9 cellular contexts compared by ENCODE assay signal in the genomic region with DNA sequence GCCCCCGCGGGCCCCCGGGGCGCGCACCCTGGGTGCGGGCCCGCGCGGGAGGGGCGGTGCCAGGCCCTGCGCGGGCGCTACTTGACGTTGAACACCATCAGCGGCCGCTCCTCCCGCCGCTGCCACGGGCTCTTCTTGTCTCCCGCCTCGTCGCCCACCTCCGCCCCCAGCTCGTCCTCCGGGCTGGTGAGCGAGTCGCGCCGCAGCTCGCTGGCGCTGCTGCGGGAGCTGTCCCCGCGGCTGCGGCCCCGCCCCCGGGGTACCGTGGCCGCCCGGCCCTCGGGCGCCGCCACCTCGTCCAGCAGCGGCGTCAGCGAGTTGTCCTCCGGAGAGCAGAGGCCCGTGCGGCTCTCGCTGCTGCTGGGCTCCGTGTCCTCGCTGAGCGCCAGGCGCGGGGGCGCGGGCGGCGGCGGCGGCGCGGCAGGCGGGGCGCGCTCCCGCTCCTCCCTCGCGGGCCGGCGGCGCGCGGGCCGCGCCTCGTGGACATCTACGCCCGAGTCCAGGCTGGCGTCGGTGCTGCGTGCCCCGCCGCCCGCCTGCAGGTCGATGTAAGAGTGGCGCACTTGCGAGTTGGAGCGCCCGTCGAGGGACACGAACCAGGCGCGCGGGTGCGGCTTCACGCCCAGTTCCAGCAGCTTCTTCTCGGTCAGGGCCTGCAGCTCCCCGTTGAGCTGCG. TPM values are rescaled to one million over a fixed set of nuclear protein-coding genes. Genes with fewer than 3 reads are reported as not detected.
DNase-seq lines count a peak whose midpoint lies in the region; ATAC-seq and TF ChIP-seq lines count a peak whose summit lies in the region.
"Had no signal": no experiment of that assay in that cellular context is flagged by ENCODE, and none has a peak within 500 bp of the region (broad histone marks: within the 10 kb centered on the region; RNA-seq: fewer than 3 reads in every experiment).

No MANE protein-coding gene starts in this region.

- H3K79me2 ChIP-seq in hepatocyte = no peaks in the 10 kb centered on the region

- no peaks in the 10 kb centered on the region for H3K27me3 Mint-ChIP-seq in activated T-cell treated with anti-CD3 and anti-CD28 coated beads, Interleukin-2, amount 50 U/mL, for 4 hours (ENCODE audit: low read depth)

- peak overlapping the region; percentile 77 for H3K4me2 ChIP-seq in hepatocyte

- H3K9me2 ChIP-seq in hepatocyte (replicated peaks; ENCODE audit: insufficient read depth) = no peaks in the 10 kb centered on the region

- TF ChIP-seq POLR2A in stomach (IDR thresholded peaks at IDR 0.05) (no peak), tibial nerve (IDR thresholded peaks at IDR 0.05) (no peak)

- H3K9me3 ChIP-seq in hepatocyte (ENCODE audit: low read depth) (no peaks in the 10 kb centered on the region), stomach (no peaks in the 10 kb centered on the region), tibial nerve (no peaks in the 10 kb centered on the region)

- no peak for TF ChIP-seq CTCF in hepatocyte (IDR thresholded peaks at IDR 0.05; ENCODE audit: poor library complexity)
- TF ChIP-seq CTCF in stomach (IDR thresholded peaks at IDR 0.05) = no peak
- TF ChIP-seq CTCF in tibial nerve (IDR thresholded peaks at IDR 0.05) = no peak

- peak; percentile 12 for DNase-seq in NOMO-1 treated with DMSO at 0.1 percent for 48 hours (lab: John Stamatoyannopoulos, UW; ENCODE audit: unreplicated experiment)
- DNase-seq in NOMO-1 treated with dmso at 0.1 percent for 144 hours (lab: John Stamatoyannopoulos, UW; ENCODE audit: unreplicated experiment) = no peak
- no peak for DNase-seq in activated T-cell treated with anti-CD3 and anti-CD28 coated beads, Interleukin-2, amount 50 U/mL, for 4 hours
- DNase-seq in hepatocyte (ENCODE audit: low spot score) = peak; percentile 73
- peak; percentile 46 for DNase-seq in stomach
- no peak for DNase-seq in tibial nerve (ENCODE audit: low spot score in 2 of 2)
- DNase-seq in putamen (ENCODE audit: low spot score) = no peak
- DNase-seq: stimulated activated naive B cell treated with anti-CD40 and anti-IgM and Interleukin-4, amounts not matched to agents 10 μg/mL and 1 μg/mL and 100 μg/mL, for 72 hours had no signal

- no peaks in the 10 kb centered on the region for H3K36me3 ChIP-seq in hepatocyte (replicated peaks; ENCODE audit: insufficient read depth, low read depth)
- H3K36me3 ChIP-seq in stomach = peaks cover 38 to 45% (median 44%) of the 10 kb centered on the region in 4 donors
- peaks cover 0 to 48% (median 4%) of the 10 kb centered on the region in 3 donors for H3K36me3 ChIP-seq in tibial nerve

- intact Hi-C loops in stomach (cut with DNase I; ENCODE audit: low total_unique reads) = no loop called here

- no peak for TF ChIP-seq EP300 in stomach (IDR thresholded peaks at IDR 0.05)
- TF ChIP-seq EP300 in tibial nerve (IDR thresholded peaks at IDR 0.05) = no peak

- no peaks in the 10 kb centered on the region for H3K9me3 Mint-ChIP-seq in activated T-cell treated with anti-CD3 and anti-CD28 coated beads, Interleukin-2, amount 50 U/mL, for 4 hours
- H3K9me3 Mint-ChIP-seq: stimulated activated naive B cell treated with anti-CD40 and anti-IgM and Interleukin-4, amounts not matched to agents 10 μg/mL and 1 μg/mL and 100 μg/mL, for 72 hours had no signal

- H3K27ac ChIP-seq in hepatocyte = no peak overlapping the region
- peak overlapping the region in 1 of 5 donors; percentile 67 for H3K27ac ChIP-seq in stomach
- H3K27ac ChIP-seq in tibial nerve = peak overlapping the region in 2 of 4 donors; percentile 45 to 72

- no peaks in the 10 kb centered on the region for H3K36me3 Mint-ChIP-seq in activated T-cell treated with anti-CD3 and anti-CD28 coated beads, Interleukin-2, amount 50 U/mL, for 4 hours (ENCODE audit: insufficient read depth)

- H3K4me1 ChIP-seq in hepatocyte (ENCODE audit: insufficient read depth) (peaks cover 4% of the 10 kb centered on the region), stomach (peaks cover 0 to 19% (median 6%) of the 10 kb centered on the region in 4 donors), tibial nerve (no peaks in the 10 kb centered on the region)

- ATAC-seq in activated T-cell treated with anti-CD3 and anti-CD28 coated beads, Interleukin-2, amount 50 U/mL, for 4 hours = peak; percentile 29 to 32
- ATAC-seq in HG02870 (IDR thresholded peaks at IDR 0.05; ENCODE audit: unreplicated experiment) = no peak

- 19% methylated on average over 23 of the region's 101 CpGs for WGBS in hepatocyte (ENCODE audit: low lambda C conversion rate, missing lambda C conversion rate)
- 19 to 43% (median 24%) methylated on average over 14 to 101 of the region's 101 CpGs for WGBS in stomach, 5 donors
- 61 to 75% methylated on average over 4 to 56 of the region's 101 CpGs for WGBS in tibial nerve, 2 donors

- no peaks in the 10 kb centered on the region for H4K20me1 ChIP-seq in hepatocyte (ENCODE audit: insufficient read depth, poor library complexity, severe bottlenecking)

- no peak overlapping the region for H3K4me3 ChIP-seq in hepatocyte
- peak overlapping the region; percentile 42 to 50 (median 46) for H3K4me3 ChIP-seq in stomach
- peak overlapping the region in 2 of 4 donors; percentile 40 to 51 for H3K4me3 ChIP-seq in tibial nerve

- peak overlapping the region; percentile 58 for H3K4me3 Mint-ChIP-seq in activated T-cell treated with anti-CD3 and anti-CD28 coated beads, Interleukin-2, amount 50 U/mL, for 4 hours

- H3K27me3 ChIP-seq in hepatocyte (no peaks in the 10 kb centered on the region), stomach (peaks cover 0 to 10% (median 0%) of the 10 kb centered on the region in 3 donors), tibial nerve (no peaks in the 10 kb centered on the region)

- no peak overlapping the region for H2AFZ ChIP-seq in hepatocyte

- peaks cover 5% of the 10 kb centered on the region for H3K4me1 Mint-ChIP-seq in activated T-cell treated with anti-CD3 and anti-CD28 coated beads, Interleukin-2, amount 50 U/mL, for 4 hours (ENCODE audit: low read depth)

RNA-seq across cellular contexts. Expression of a gene that starts 8.7 kb away (rescaled TPM):
- 10 to 100 TPM; 32.0 to 39.5 (median 36.5) TPM for total RNA-seq in activated T-cell treated with anti-CD3 and anti-CD28 coated beads, Interleukin-2, amount 50 U/mL, for 4 hours
- 210 and 299 TPM in 2 replicates for total RNA-seq in hepatocyte
- 785 and 828 TPM in 2 replicates for polyA plus RNA-seq in hepatocyte
- total RNA-seq in stomach = 100 to 1,000 TPM; 104 to 644 (median 239) TPM
- 100 to 1,000 TPM in 1 of 3 donors, 10 to 100 TPM in 2; 31.8 to 189 (median 78.9) TPM for polyA plus RNA-seq in stomach
- total RNA-seq in tibial nerve = 100 to 1,000 TPM; 159 to 223 (median 188) TPM

RNA-seq across cellular contexts. Expression of a gene that starts 9.9 kb away (rescaled TPM):
- under 1 TPM; 0.24 to 0.33 (median 0.27) TPM for total RNA-seq in activated T-cell treated with anti-CD3 and anti-CD28 coated beads, Interleukin-2, amount 50 U/mL, for 4 hours
- total RNA-seq in hepatocyte (12.8 and 13.9 TPM in 2 replicates), stomach (1 to 10 TPM in 2 of 5 donors, not detected in 3; 2.0 to 5.4 TPM), tibial nerve (1 to 10 TPM; 1.0 to 8.1 (median 5.2) TPM)
- polyA plus RNA-seq in hepatocyte (19.4 and 22.8 TPM in 2 replicates), stomach (under 1 TPM; 0.30 to 0.31 (median 0.31) TPM)

RNA-seq across cellular contexts. Expression of a gene that starts 29.2 kb away (rescaled TPM):
- total RNA-seq in activated T-cell treated with anti-CD3 and anti-CD28 coated beads, Interleukin-2, amount 50 U/mL, for 4 hours = 100 to 1,000 TPM; 211 to 248 (median 211) TPM
- total RNA-seq in hepatocyte (92.7 and 108 TPM in 2 replicates), stomach (100 to 1,000 TPM in 3 of 5 donors, 10 to 100 TPM in 2; 42.0 to 351 (median 133) TPM), tibial nerve (10 to 100 TPM; 51.3 to 99.0 (median 70.9) TPM)
- polyA plus RNA-seq in hepatocyte (179 and 191 TPM in 2 replicates), stomach (100 to 1,000 TPM; 124 to 161 (median 135) TPM)

RNA-seq across cellular contexts. Expression of a gene that starts 35.7 kb away (rescaled TPM):
- 1 to 10 TPM in 2 of 3 donors, under 1 TPM in 1; 0.90 to 1.8 (median 1.1) TPM for total RNA-seq in activated T-cell treated with anti-CD3 and anti-CD28 coated beads, Interleukin-2, amount 50 U/mL, for 4 hours
- total RNA-seq in hepatocyte (0.77 TPM in 1 of 2 replicates, not detected in the other), stomach (1 to 10 TPM in 1 of 5 donors, under 1 TPM in 1, not detected in 3; under 0.01 to 2.4 TPM), tibial nerve (1 to 10 TPM; 1.5 to 3.0 (median 2.8) TPM)
- polyA plus RNA-seq in hepatocyte (1.0 and 3.6 TPM in 2 replicates), stomach (under 1 TPM; 0.12 to 0.53 (median 0.46) TPM)

RNA-seq across cellular contexts. Expression of a gene that starts 45.4 kb away (rescaled TPM):
- under 1 TPM in 2 of 3 donors, not detected in 1; 0.18 to 0.26 TPM for total RNA-seq in activated T-cell treated with anti-CD3 and anti-CD28 coated beads, Interleukin-2, amount 50 U/mL, for 4 hours
- total RNA-seq in hepatocyte (2.0 and 2.1 TPM in 2 replicates), stomach (10 to 100 TPM in 1 of 5 donors, 1 to 10 TPM in 2, under 1 TPM in 1, not detected in 1; 0.43 to 40.8 (median 3.5) TPM), tibial nerve (not detected)
- polyA plus RNA-seq in hepatocyte (0.40 and 2.3 TPM in 2 replicates), stomach (1 to 10 TPM; 4.5 to 6.0 (median 4.5) TPM)

Comparison
In these comparisons a context has a peak if more than half of its experiments do, and no peak if none do; other contexts are left out.
1. DNase-seq: peak in NOMO-1 treated with DMSO at 0.1 percent for 48 hours (single experiment), hepatocyte (single experiment) and stomach (single experiment); none in NOMO-1 treated with dmso at 0.1 percent for 144 hours (single experiment), activated T-cell treated with anti-CD3 and anti-CD28 coated beads, Interleukin-2, amount 50 U/mL, for 4 hours (single experiment), tibial nerve (0 of 2) and putamen (single experiment).